ENCODE assay signal across 8 cellular contexts in genomic region chr13:35720690-35721554, GRCh38.
DNase-seq lines count a peak whose midpoint lies in the region; ATAC-seq, FAIRE-seq and TF ChIP-seq lines count a peak whose summit lies in the region.

No MANE protein-coding gene starts in this region.

- H2AFZ ChIP-seq in PC-3 (ENCODE audit: low read length): peak overlapping the region; percentile 72
- peak overlapping the region; percentile 70 for H2AFZ ChIP-seq in astrocyte (ENCODE audit: low read depth, low read length)

- H3K4me2 ChIP-seq in PC-3 (ENCODE audit: low read length): peak overlapping the region; percentile 83
- H3K4me2 ChIP-seq in astrocyte (ENCODE audit: low read length): peak overlapping the region; percentile 79

- H3K36me3 ChIP-seq in PC-3 (ENCODE audit: low read depth, low read length) (no peaks in the 10 kb centered on the region), astrocyte (ENCODE audit: insufficient read depth, low read length) (no peaks in the 10 kb centered on the region), iPS DF 6.9 (ENCODE audit: control insufficient read depth, insufficient read depth, low read length) (no peaks in the 10 kb centered on the region), skeletal muscle tissue (ENCODE audit: control insufficient read depth in 3 of 3, insufficient read depth in 3 of 3, low read length in 3 of 3) (no peaks in the 10 kb centered on the region)

- H4K20me1 ChIP-seq in PC-3 (ENCODE audit: low read length): no peaks in the 10 kb centered on the region
- H4K20me1 ChIP-seq in astrocyte (ENCODE audit: insufficient read depth, low read length): no peaks in the 10 kb centered on the region

- no peaks in the 10 kb centered on the region for H3K27me3 ChIP-seq in PC-3 (ENCODE audit: low read length)
- H3K27me3 ChIP-seq in astrocyte (ENCODE audit: insufficient read depth, low read length): no peaks in the 10 kb centered on the region
- no peaks in the 10 kb centered on the region for H3K27me3 ChIP-seq in iPS DF 6.9 (ENCODE audit: control insufficient read depth, insufficient read depth, low read length)
- peaks cover 0 to 2% (median 0%) of the 10 kb centered on the region in 3 donors for H3K27me3 ChIP-seq in skeletal muscle tissue (ENCODE audit: control insufficient read depth in 3 of 3, insufficient read depth in 3 of 3, low read length in 3 of 3)

- FAIRE-seq in astrocyte (lab: Jason Lieb, UNC): no peak

- H3K9ac ChIP-seq in PC-3 (ENCODE audit: low read length) (no peak overlapping the region), astrocyte (ENCODE audit: low read length) (peak overlapping the region; percentile 10), skeletal muscle tissue (ENCODE audit: low read depth in 1 of 3, low read length in 3 of 3) (no peak overlapping the region)

- peaks cover 8% of the 10 kb centered on the region for H3K27me3 Mint-ChIP-seq in astrocyte (ENCODE audit: low read depth, unreplicated experiment)

- H3K79me2 ChIP-seq in PC-3 (ENCODE audit: low read length) (no peaks in the 10 kb centered on the region), astrocyte (ENCODE audit: insufficient read depth, low read length) (no peaks in the 10 kb centered on the region)

- peaks cover 17% of the 10 kb centered on the region for H3K4me1 ChIP-seq in PC-3 (ENCODE audit: insufficient read depth, low read length)
- H3K4me1 ChIP-seq in astrocyte (ENCODE audit: insufficient read depth, low read length): peaks cover 3% of the 10 kb centered on the region
- H3K4me1 ChIP-seq in iPS DF 6.9 (ENCODE audit: control insufficient read depth, insufficient read depth, low read length): no peaks in the 10 kb centered on the region
- H3K4me1 ChIP-seq in skeletal muscle tissue (ENCODE audit: control insufficient read depth in 3 of 3, insufficient read depth in 3 of 3, low read length in 3 of 3): peaks cover 0 to 20% (median 16%) of the 10 kb centered on the region in 3 donors

- peak; percentile 49 for DNase-seq in Right ventricle myocardium superior
- no peak for DNase-seq in cardiac septum (ENCODE audit: low spot score)
- peak; percentile 70 for DNase-seq in PC-3
- no peak for DNase-seq in astrocyte (ENCODE audit: low read depth)
- peak; percentile 35 for DNase-seq in iPS DF 6.9 (ENCODE audit: low read depth, low spot score)
- DNase-seq in middle frontal gyrus (ENCODE audit: extremely low spot score, low spot score): no peak

- POLR2A ChIA-PET in PC-3 (lab: Charles Lee; ENCODE audit: unreplicated experiment): interaction anchor here (0.6 kb wide), 1 partner anchor 165 kb away, joined by 4 read pairs; no protein-coding TSS in a partner anchor

- no peaks in the 10 kb centered on the region for H3K4me1 Mint-ChIP-seq in astrocyte (ENCODE audit: low read depth, unreplicated experiment)

- H3K9me2 ChIP-seq in PC-3 (replicated peaks; ENCODE audit: low read length): no peaks in the 10 kb centered on the region

- ATAC-seq in Right ventricle myocardium superior (ENCODE audit: poor library complexity): peak; percentile 24
- peak; percentile 76 for ATAC-seq in HG02885 (IDR thresholded peaks at IDR 0.05; ENCODE audit: poor library complexity, unreplicated experiment)
- ATAC-seq in PC-3: peak; percentile 60

- intact Hi-C loops in Right ventricle myocardium superior (cut with DNase I): no loop called here
- intact Hi-C loops in cardiac septum (cut with DNase I): loop anchor here (5.0 kb wide), 1 partner anchor 509 kb away; no protein-coding TSS in a partner anchor
- intact Hi-C loops in PC-3 (cut with micrococcal nuclease): loop anchor here (1.0 to 10.0 kb wide), 3 partner anchors 64 to 511 kb away; no protein-coding TSS in a partner anchor

- H3K27ac ChIP-seq in PC-3 (ENCODE audit: low read length) (no peak overlapping the region), astrocyte (ENCODE audit: low read depth, low read length) (no peak overlapping the region), iPS DF 6.9 (ENCODE audit: low read length) (no peak overlapping the region), skeletal muscle tissue (ENCODE audit: low read depth, low read length) (no peak overlapping the region)

- peak overlapping the region; percentile 40 for H3K4me3 Mint-ChIP-seq in astrocyte (ENCODE audit: unreplicated experiment)

- WGBS in iPS DF 6.9 (ENCODE audit: insufficient coverage, insufficient read length): no CpG with 5 or more reads among the region's 21 CpGs

- BruUV-seq in PC-3 (replicated peaks; lab: Mats Ljungman, UMichigan): no TSS peak

- CTCF ChIA-PET in PC-3 (lab: Charles Lee): no interaction called here

- H3K4me3 ChIP-seq in PC-3 (ENCODE audit: low read length) (peak overlapping the region; percentile 58), astrocyte (ENCODE audit: insufficient read depth, low read depth, low read length) (peak overlapping the region; percentile 24), iPS DF 6.9 (ENCODE audit: low read length) (no peak overlapping the region), skeletal muscle tissue (ENCODE audit: low read length in 3 of 3) (peak overlapping the region in 2 of 3 donors; percentile 32 to 38)

- H3K9me3 ChIP-seq in PC-3 (ENCODE audit: low read length) (no peaks in the 10 kb centered on the region), astrocyte (ENCODE audit: insufficient read depth, low read depth, low read length) (no peaks in the 10 kb centered on the region), iPS DF 6.9 (ENCODE audit: control insufficient read depth, insufficient read depth, low read length) (no peaks in the 10 kb centered on the region), skeletal muscle tissue (ENCODE audit: control insufficient read depth in 3 of 3, low read length in 3 of 3) (no peaks in the 10 kb centered on the region)

- H3K36me3 Mint-ChIP-seq in astrocyte (ENCODE audit: low read depth, unreplicated experiment): no peaks in the 10 kb centered on the region

- H3K27ac Mint-ChIP-seq in astrocyte (ENCODE audit: unreplicated experiment): no peak overlapping the region

- H3K9me3 Mint-ChIP-seq in astrocyte (ENCODE audit: unreplicated experiment): no peaks in the 10 kb centered on the region

- no peaks in the 10 kb centered on the region for H3F3A ChIP-seq in PC-3 (ENCODE audit: low read length, unreplicated experiment)

- TF ChIP-seq CTCF in PC-3 (conservative IDR thresholded peaks at IDR 0.05; ENCODE audit: low read depth, low read length): peak; percentile 95
- TF ChIP-seq CTCF in astrocyte (IDR thresholded peaks at IDR 0.05; ENCODE audit: insufficient read depth, low read depth, low read length): peak; percentile 93

Comparison
In these comparisons a context has a peak if more than half of its experiments do, and no peak if none do; other contexts are left out.
1. DNase-seq: peak in Right ventricle myocardium superior (single experiment), PC-3 (single experiment) and iPS DF 6.9 (single experiment); none in cardiac septum (single experiment), astrocyte (single experiment) and middle frontal gyrus (single experiment).
2. ATAC-seq: peak in every context shown above with its lines; median percentile 76 in HG02885; 60 in PC-3; 24 in Right ventricle myocardium superior.